In the genomic region with DNA sequence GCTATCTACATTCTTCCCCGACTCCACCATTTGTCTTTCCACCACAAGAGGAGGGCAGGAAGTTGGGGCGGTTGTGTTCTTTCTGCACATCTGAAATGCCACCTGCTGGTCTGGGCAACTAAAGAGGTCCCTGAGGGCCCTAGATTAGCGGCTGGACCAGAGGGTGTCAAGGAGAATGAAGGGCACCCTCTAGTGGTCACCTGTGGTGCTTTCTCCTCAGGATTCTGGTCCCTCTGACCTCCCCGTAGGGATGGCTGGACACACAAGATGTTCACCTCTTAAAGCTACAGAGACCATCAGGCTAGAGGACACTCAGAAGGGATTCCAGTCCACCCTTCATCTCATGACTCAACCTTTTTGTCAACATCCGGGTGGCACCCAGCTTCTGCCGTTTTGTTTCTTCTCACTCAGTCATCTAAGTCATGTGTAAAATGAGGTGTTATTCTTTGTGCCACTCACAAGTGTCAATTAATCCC, we compare ENCODE assay signal across 9 cellular contexts. TPM values are rescaled to one million over a fixed set of nuclear protein-coding genes. Genes with fewer than 3 reads are reported as not detected.
A peak's percentile ranks its signal among the peaks of the same experiment; 100 is the strongest.
DNase-seq lines count a peak whose midpoint lies in the region; ATAC-seq and TF ChIP-seq lines count a peak whose summit lies in the region.
"Had no signal": no experiment of that assay in that cellular context is flagged by ENCODE, and none has a peak within 500 bp of the region (broad histone marks: within the 10 kb centered on the region; RNA-seq: fewer than 3 reads in every experiment).

No MANE protein-coding gene starts in this region.

- no peak overlapping the region for H2AFZ ChIP-seq in parathyroid adenoma

- TF ChIP-seq CTCF in CD14-positive monocyte (IDR thresholded peaks at IDR 0.05) = peak; percentile 90
- peak; percentile 54 for TF ChIP-seq CTCF in parathyroid adenoma (IDR thresholded peaks at IDR 0.05)

- no peak overlapping the region for H3K4me2 ChIP-seq in parathyroid adenoma (ENCODE audit: low read length)

- H3K27ac ChIP-seq in parathyroid adenoma = no peak overlapping the region

- no peaks in the 10 kb centered on the region for H3K36me3 ChIP-seq in parathyroid adenoma (ENCODE audit: control insufficient read depth, insufficient read depth, low read length)

- peaks cover 9% of the 10 kb centered on the region for H3K4me1 ChIP-seq in parathyroid adenoma

- ATAC-seq in GM19035 (IDR thresholded peaks at IDR 0.05; ENCODE audit: unreplicated experiment) = peak; percentile 40
- ATAC-seq in HG03196 (IDR thresholded peaks at IDR 0.05; ENCODE audit: unreplicated experiment) = no peak
- ATAC-seq in HG03045 (IDR thresholded peaks at IDR 0.05; ENCODE audit: unreplicated experiment) = no peak

- H3K27me3 ChIP-seq in parathyroid adenoma (ENCODE audit: control insufficient read depth, insufficient read depth, low read length) = no peaks in the 10 kb centered on the region

- H3K4me3 Mint-ChIP-seq in CD14-positive monocyte = peak overlapping the region in 1 of 2 donors; percentile 79
- no peak overlapping the region for H3K4me3 Mint-ChIP-seq in activated CD4-positive, alpha-beta T cell treated with anti-CD3 and anti-CD28 coated beads, Interleukin-2, amount 10 ng/mL, durations not matched to agents 24 days and 14 days

- H3K4me1 Mint-ChIP-seq in CD14-positive monocyte = peaks cover 46% of the 10 kb centered on the region
- peaks cover 8% of the 10 kb centered on the region for H3K4me1 Mint-ChIP-seq in activated CD4-positive, alpha-beta T cell treated with anti-CD3 and anti-CD28 coated beads, Interleukin-2, amount 10 ng/mL, durations not matched to agents 24 days and 14 days

- H3K27ac Mint-ChIP-seq in CD14-positive monocyte = peak overlapping the region; percentile 41 to 88 (median 73)
- no peak overlapping the region for H3K27ac Mint-ChIP-seq in activated CD4-positive, alpha-beta T cell treated with anti-CD3 and anti-CD28 coated beads, Interleukin-2, amount 10 ng/mL, durations not matched to agents 24 days and 14 days

- peaks cover 14 to 17% of the 10 kb centered on the region in 2 donors for H3K36me3 Mint-ChIP-seq in CD14-positive monocyte
- H3K36me3 Mint-ChIP-seq in activated CD4-positive, alpha-beta T cell treated with anti-CD3 and anti-CD28 coated beads, Interleukin-2, amount 10 ng/mL, durations not matched to agents 24 days and 14 days (ENCODE audit: low read depth) = peaks cover 2% of the 10 kb centered on the region

- peaks cover 0 to 3% (median 0%) of the 10 kb centered on the region in 7 donors for H3K9me3 Mint-ChIP-seq in CD14-positive monocyte
- H3K9me3 Mint-ChIP-seq in activated CD4-positive, alpha-beta T cell treated with anti-CD3 and anti-CD28 coated beads, Interleukin-2, amount 10 ng/mL, durations not matched to agents 24 days and 14 days = no peaks in the 10 kb centered on the region

- intact Hi-C loops in CD14-positive monocyte (cut with micrococcal nuclease) = loop anchor here (2.0 kb wide), 1 partner anchor 41 kb away; no protein-coding TSS in a partner anchor
- intact Hi-C loops in activated CD4-positive, alpha-beta T cell treated with anti-CD3 and anti-CD28 coated beads, Interleukin-2, amount 10 ng/mL, durations not matched to agents 24 days and 14 days (cut with micrococcal nuclease) = loop anchor here (5.0 kb wide), 1 partner anchor 40 kb away; no protein-coding TSS in a partner anchor

- H3K9ac ChIP-seq in parathyroid adenoma = no peak overlapping the region

- H3K79me2 ChIP-seq in parathyroid adenoma = no peaks in the 10 kb centered on the region

- H3K4me3 ChIP-seq in parathyroid adenoma (ENCODE audit: low read depth, low read length) = no peak overlapping the region

- peak; percentile 69 for DNase-seq in CD14-positive monocyte (ENCODE audit: low spot score)
- DNase-seq in NCI-H146 (lab: John Stamatoyannopoulos, UW) = peak; percentile 84
- peak; percentile 79 for DNase-seq in activated CD4-positive, alpha-beta T cell treated with anti-CD3 and anti-CD28 coated beads, Interleukin-2, amount 10 ng/mL, durations not matched to agents 24 days and 14 days
- DNase-seq in fibroblast of peridontal ligament (ENCODE audit: extremely low read depth) = peak; percentile 42

- peaks cover 2 to 4% (median 2%) of the 10 kb centered on the region in 3 donors for H3K27me3 Mint-ChIP-seq in CD14-positive monocyte (ENCODE audit: low read depth in 3 of 3)
- no peaks in the 10 kb centered on the region for H3K27me3 Mint-ChIP-seq in activated CD4-positive, alpha-beta T cell treated with anti-CD3 and anti-CD28 coated beads, Interleukin-2, amount 10 ng/mL, durations not matched to agents 24 days and 14 days

- no peaks in the 10 kb centered on the region for H3K9me3 ChIP-seq in parathyroid adenoma (ENCODE audit: control insufficient read depth, low read length)

RNA-seq across cellular contexts. Expression of a gene that starts 2.9 kb away (rescaled TPM):
- polyA plus RNA-seq in CD14-positive monocyte = 100 to 1,000 TPM in 1 of 2 donors, 10 to 100 TPM in 1; 98.4 to 164 TPM
- total RNA-seq in activated CD4-positive, alpha-beta T cell treated with anti-CD3 and anti-CD28 coated beads, Interleukin-2, amount 10 ng/mL, durations not matched to agents 24 days and 14 days = not detected in 2 replicates
- total RNA-seq: T-helper 2 cell treated with Interferon-gamma antibody and Interleukin-4, amounts not matched to agents 100 ng/mL and 5 ng/mL, for 36 hours had no signal

RNA-seq across cellular contexts. Expression of a gene that starts 44.5 kb away (rescaled TPM):
- 10 to 100 TPM; 12.7 to 19.1 TPM for polyA plus RNA-seq in CD14-positive monocyte
- total RNA-seq in activated CD4-positive, alpha-beta T cell treated with anti-CD3 and anti-CD28 coated beads, Interleukin-2, amount 10 ng/mL, durations not matched to agents 24 days and 14 days = 57.3 and 58.2 TPM in 2 replicates

RNA-seq across cellular contexts. Expression of a gene that starts 45.9 kb away (rescaled TPM):
- under 1 TPM in 1 of 2 donors, not detected in 1; 0.34 TPM for polyA plus RNA-seq in CD14-positive monocyte
- 10.1 and 12.1 TPM in 2 replicates for total RNA-seq in activated CD4-positive, alpha-beta T cell treated with anti-CD3 and anti-CD28 coated beads, Interleukin-2, amount 10 ng/mL, durations not matched to agents 24 days and 14 days
